ENCODE assay signal across 20 cellular contexts in the genomic region with DNA sequence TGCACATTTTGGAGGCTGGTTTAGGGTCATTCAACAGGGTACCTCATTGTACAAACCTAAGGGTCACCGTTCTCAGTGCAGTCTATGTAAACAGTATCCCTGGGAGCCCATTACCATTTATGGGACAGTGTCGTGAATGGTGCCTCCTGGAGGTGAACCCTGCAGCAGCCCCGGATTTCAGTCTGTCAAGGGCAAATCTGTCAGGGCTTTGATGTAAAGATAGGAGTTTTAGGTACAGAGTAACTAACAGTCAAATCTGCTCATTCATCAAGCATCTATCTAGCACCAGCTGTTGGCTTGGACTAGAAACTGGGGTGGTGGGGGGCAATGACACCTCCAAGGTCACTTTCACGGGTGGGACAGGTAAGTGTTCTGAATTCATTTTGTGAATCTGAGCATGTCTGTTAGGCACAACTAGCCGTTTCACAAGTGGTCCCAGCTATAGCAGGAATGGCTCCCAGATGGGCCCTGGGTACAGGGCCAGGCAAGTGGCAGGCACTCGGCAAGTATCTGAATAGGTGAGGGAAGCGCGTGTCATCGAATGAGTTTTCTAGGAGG.
A peak's percentile ranks its signal among the peaks of the same experiment; 100 is the strongest.
DNase-seq lines count a peak whose midpoint lies in the region; ATAC-seq, FAIRE-seq and TF ChIP-seq lines count a peak whose summit lies in the region.
"Had no signal": no experiment of that assay in that cellular context is flagged by ENCODE, and none has a peak within 500 bp of the region (broad histone marks: within the 10 kb centered on the region; RNA-seq: fewer than 3 reads in every experiment).

No MANE protein-coding gene starts in this region.

- H3K27me3 ChIP-seq in bronchial epithelial cell (ENCODE audit: control insufficient read depth, insufficient read depth, low read length): no peaks in the 10 kb centered on the region
- no peaks in the 10 kb centered on the region for H3K27me3 ChIP-seq in lung (ENCODE audit: control insufficient read depth, insufficient read depth)

- peak; percentile 68 for FAIRE-seq in bronchial epithelial cell (lab: Jason Lieb, UNC)
- FAIRE-seq: A549, D721Med, G401.6, GM12891, GM19239, H1 had no signal

- no peak overlapping the region for H3K4me3 ChIP-seq in bronchial epithelial cell (ENCODE audit: low read depth, low read length)
- no peak overlapping the region for H3K4me3 ChIP-seq in lung
- H3K4me3 ChIP-seq: A549 had no signal

- peaks cover 25% of the 10 kb centered on the region for H3K27me3 Mint-ChIP-seq in activated naive CD8-positive, alpha-beta T cell treated with anti-CD3 and anti-CD28 coated beads, Interleukin-2, amount 10 ng/mL, durations not matched to agents 7 days and 5 days
- peaks cover 16% of the 10 kb centered on the region for H3K27me3 Mint-ChIP-seq in activated naive CD8-positive, alpha-beta T cell treated with anti-CD3 and anti-CD28 coated beads, Interleukin-2, amount 50 U/mL, for 24 hours
- H3K27me3 Mint-ChIP-seq in osteocyte (ENCODE audit: unreplicated experiment): peaks cover 24% of the 10 kb centered on the region

- H3K4me3 Mint-ChIP-seq in activated naive CD8-positive, alpha-beta T cell treated with anti-CD3 and anti-CD28 coated beads, Interleukin-2, amount 10 ng/mL, durations not matched to agents 7 days and 5 days: no peak overlapping the region
- no peak overlapping the region for H3K4me3 Mint-ChIP-seq in activated naive CD8-positive, alpha-beta T cell treated with anti-CD3 and anti-CD28 coated beads, Interleukin-2, amount 50 U/mL, for 24 hours
- no peak overlapping the region for H3K4me3 Mint-ChIP-seq in osteocyte (ENCODE audit: unreplicated experiment)
- H3K4me3 Mint-ChIP-seq: CD4-positive, alpha-beta T cell; H9 had no signal

- POLR2A ChIA-PET in activated naive CD8-positive, alpha-beta T cell treated with anti-CD3 and anti-CD28 coated beads, Interleukin-2, amount 10 ng/mL, durations not matched to agents 7 days and 5 days (lab: Charles Lee): interaction anchor here (0.5 kb wide), 1 partner anchor 814 kb away, joined by 4 read pairs; no protein-coding TSS in a partner anchor

- no peaks in the 10 kb centered on the region for H3K36me3 Mint-ChIP-seq in activated naive CD8-positive, alpha-beta T cell treated with anti-CD3 and anti-CD28 coated beads, Interleukin-2, amount 10 ng/mL, durations not matched to agents 7 days and 5 days
- H3K36me3 Mint-ChIP-seq in activated naive CD8-positive, alpha-beta T cell treated with anti-CD3 and anti-CD28 coated beads, Interleukin-2, amount 50 U/mL, for 24 hours (ENCODE audit: low read depth): no peaks in the 10 kb centered on the region
- H3K36me3 Mint-ChIP-seq in osteocyte (ENCODE audit: unreplicated experiment): peaks cover 2% of the 10 kb centered on the region

- no peaks in the 10 kb centered on the region for H3K4me1 ChIP-seq in lung (ENCODE audit: control insufficient read depth in 2 of 2, insufficient read depth in 2 of 2, low read length in 2 of 2)
- H3K4me1 ChIP-seq: A549, Caco-2 had no signal

- no peak for TF ChIP-seq CTCF in bronchial epithelial cell (IDR thresholded peaks at IDR 0.05; ENCODE audit: insufficient read depth, low read length, severe bottlenecking)
- TF ChIP-seq CTCF in lung (IDR thresholded peaks at IDR 0.05; ENCODE audit: control extremely low read depth, extremely low read depth): no peak
- no peak for TF ChIP-seq CTCF in osteocyte (IDR thresholded peaks at IDR 0.05)

- H3K9me3 ChIP-seq in lung (ENCODE audit: control insufficient read depth in 2 of 2, insufficient read depth in 1 of 2, low read length in 1 of 2): peaks cover 0 to 2% of the 10 kb centered on the region in 2 donors
- H3K9me3 ChIP-seq: Caco-2 had no signal

- no peak overlapping the region for H3K27ac ChIP-seq in lung (ENCODE audit: low read depth in 1 of 2, low read length in 1 of 2)
- H3K27ac ChIP-seq: A549, C4-2B, HL-60 had no signal

- no peak for ATAC-seq in activated naive CD8-positive, alpha-beta T cell treated with anti-CD3 and anti-CD28 coated beads, Interleukin-2, amount 10 ng/mL, durations not matched to agents 7 days and 5 days (ENCODE audit: low read depth)
- no peak for ATAC-seq in activated naive CD8-positive, alpha-beta T cell treated with anti-CD3 and anti-CD28 coated beads, Interleukin-2, amount 50 U/mL, for 24 hours
- no peak for ATAC-seq in lung (ENCODE audit: insufficient read depth, low FRiP score)
- ATAC-seq: A549 had no signal

- H3K36me3 ChIP-seq in bronchial epithelial cell (ENCODE audit: control insufficient read depth, insufficient read depth, low read length) (no peaks in the 10 kb centered on the region), lung (ENCODE audit: control insufficient read depth in 2 of 2, insufficient read depth in 2 of 2, low read length in 2 of 2) (no peaks in the 10 kb centered on the region)

- H3K4me1 Mint-ChIP-seq in activated naive CD8-positive, alpha-beta T cell treated with anti-CD3 and anti-CD28 coated beads, Interleukin-2, amount 10 ng/mL, durations not matched to agents 7 days and 5 days: no peaks in the 10 kb centered on the region
- no peaks in the 10 kb centered on the region for H3K4me1 Mint-ChIP-seq in activated naive CD8-positive, alpha-beta T cell treated with anti-CD3 and anti-CD28 coated beads, Interleukin-2, amount 50 U/mL, for 24 hours
- no peaks in the 10 kb centered on the region for H3K4me1 Mint-ChIP-seq in osteocyte (ENCODE audit: unreplicated experiment)

- no peak overlapping the region for H3K27ac Mint-ChIP-seq in activated naive CD8-positive, alpha-beta T cell treated with anti-CD3 and anti-CD28 coated beads, Interleukin-2, amount 10 ng/mL, durations not matched to agents 7 days and 5 days
- no peak overlapping the region for H3K27ac Mint-ChIP-seq in activated naive CD8-positive, alpha-beta T cell treated with anti-CD3 and anti-CD28 coated beads, Interleukin-2, amount 50 U/mL, for 24 hours
- H3K27ac Mint-ChIP-seq in osteocyte (ENCODE audit: unreplicated experiment): no peak overlapping the region
- H3K27ac Mint-ChIP-seq: CD4-positive, alpha-beta T cell had no signal

- H3K9me3 Mint-ChIP-seq in activated naive CD8-positive, alpha-beta T cell treated with anti-CD3 and anti-CD28 coated beads, Interleukin-2, amount 10 ng/mL, durations not matched to agents 7 days and 5 days: no peaks in the 10 kb centered on the region
- no peaks in the 10 kb centered on the region for H3K9me3 Mint-ChIP-seq in activated naive CD8-positive, alpha-beta T cell treated with anti-CD3 and anti-CD28 coated beads, Interleukin-2, amount 50 U/mL, for 24 hours
- no peaks in the 10 kb centered on the region for H3K9me3 Mint-ChIP-seq in osteocyte (ENCODE audit: unreplicated experiment)
- H3K9me3 Mint-ChIP-seq: CD4-positive, alpha-beta T cell had no signal

- 83 to 90% methylated on average over 9 of the region's 9 CpGs for WGBS in lung, 2 donors

- DNase-seq in activated naive CD8-positive, alpha-beta T cell treated with anti-CD3 and anti-CD28 coated beads, Interleukin-2, amount 10 ng/mL, durations not matched to agents 7 days and 5 days: peak; percentile 4
- DNase-seq in activated naive CD8-positive, alpha-beta T cell treated with anti-CD3 and anti-CD28 coated beads, Interleukin-2, amount 50 U/mL, for 24 hours: no peak
- DNase-seq in bronchial epithelial cell (ENCODE audit: low read depth): no peak
- peak; percentile 14 for DNase-seq in lung (ENCODE audit: low spot score)
- peak; percentile 34 for DNase-seq in osteocyte (ENCODE audit: extremely low spot score, unreplicated experiment)
- no peak for DNase-seq in NCI-H128 (lab: John Stamatoyannopoulos, UW; ENCODE audit: unreplicated experiment)
- no peak for DNase-seq in activated CD4-positive, alpha-beta T cell treated with anti-CD3 and anti-CD28 coated beads for 1 hour
- no peak for DNase-seq in 8988T
- DNase-seq: AML-193; Caco-2; CD4-positive, alpha-beta T cell; H9 had no signal

Comparison
In these comparisons a context has a peak if more than half of its experiments do, and no peak if none do; other contexts are left out.
1. DNase-seq: peak in activated naive CD8-positive, alpha-beta T cell treated with anti-CD3 and anti-CD28 coated beads, Interleukin-2, amount 10 ng/mL, durations not matched to agents 7 days and 5 days (single experiment), lung (single experiment) and osteocyte (single experiment); none in activated naive CD8-positive, alpha-beta T cell treated with anti-CD3 and anti-CD28 coated beads, Interleukin-2, amount 50 U/mL, for 24 hours (single experiment), bronchial epithelial cell (single experiment), NCI-H128 (single experiment), activated CD4-positive, alpha-beta T cell treated with anti-CD3 and anti-CD28 coated beads for 1 hour (single experiment) and 8988T (single experiment).